15 cellular contexts compared by ENCODE assay signal in genomic region chr10:74587109-74587508, GRCh38.
DNase-seq lines count a peak whose midpoint lies in the region; FAIRE-seq and TF ChIP-seq lines count a peak whose summit lies in the region.
"Had no signal": no experiment of that assay in that cellular context is flagged by ENCODE, and none has a peak within 500 bp of the region (broad histone marks: within the 10 kb centered on the region; RNA-seq: fewer than 3 reads in every experiment).

No MANE protein-coding gene starts in this region.

- no peaks in the 10 kb centered on the region for H4K20me1 ChIP-seq in GM23248 (ENCODE audit: insufficient read depth)

- H3K9ac ChIP-seq in parathyroid adenoma: no peak overlapping the region
- H3K9ac ChIP-seq in GM23248: no peak overlapping the region

- H3K79me2 ChIP-seq in parathyroid adenoma: no peaks in the 10 kb centered on the region
- no peaks in the 10 kb centered on the region for H3K79me2 ChIP-seq in GM23248 (ENCODE audit: insufficient read depth)

- H3K4me3 ChIP-seq in parathyroid adenoma (ENCODE audit: low read depth, low read length) (no peak overlapping the region), GM23248 (no peak overlapping the region)
- H3K4me3 ChIP-seq: esophagus squamous epithelium, left lung, testis had no signal

- no peaks in the 10 kb centered on the region for H3K36me3 ChIP-seq in parathyroid adenoma (ENCODE audit: control insufficient read depth, insufficient read depth, low read length)
- H3K36me3 ChIP-seq in GM23248 (ENCODE audit: low read depth): no peaks in the 10 kb centered on the region
- H3K36me3 ChIP-seq: esophagus squamous epithelium, left lung had no signal

- no peaks in the 10 kb centered on the region for H3K9me2 ChIP-seq in GM23248 (ENCODE audit: insufficient read depth)

- H3K9me3 ChIP-seq in parathyroid adenoma (ENCODE audit: control insufficient read depth, low read length): no peaks in the 10 kb centered on the region
- no peaks in the 10 kb centered on the region for H3K9me3 ChIP-seq in GM23248 (ENCODE audit: low read depth)
- H3K9me3 ChIP-seq: esophagus squamous epithelium, left lung, testis had no signal

- peaks cover 11% of the 10 kb centered on the region for H3F3A ChIP-seq in GM23248 (ENCODE audit: insufficient read depth)

- H3K27ac ChIP-seq in parathyroid adenoma (peak overlapping the region; percentile 48), GM23248 (no peak overlapping the region)
- H3K27ac ChIP-seq: testis had no signal

- peaks cover 45% of the 10 kb centered on the region for H3K4me1 Mint-ChIP-seq in activated CD4-positive, alpha-beta T cell treated with anti-CD3 and anti-CD28 coated beads, Interleukin-2, amount 10 ng/mL, durations not matched to agents 24 days and 14 days
- peaks cover 83% of the 10 kb centered on the region for H3K4me1 Mint-ChIP-seq in brain

- no peak overlapping the region for H3K4me2 ChIP-seq in parathyroid adenoma (ENCODE audit: low read length)
- H3K4me2 ChIP-seq in GM23248 (ENCODE audit: unreplicated experiment): no peak overlapping the region

- no peak for DNase-seq in activated CD4-positive, alpha-beta T cell treated with anti-CD3 and anti-CD28 coated beads, Interleukin-2, amount 10 ng/mL, durations not matched to agents 24 days and 14 days
- DNase-seq in activated CD4-positive, alpha-beta T cell treated with anti-CD3 and anti-CD28 coated beads, Interleukin-2, amount 50 U/mL, for 4 hours: no peak
- no peak for DNase-seq in GM19239 (ENCODE audit: insufficient read length, low spot score)
- DNase-seq in NCI-H2196 (lab: John Stamatoyannopoulos, UW; ENCODE audit: unreplicated experiment): no peak
- DNase-seq in NCI-H187 treated with DMSO at 0.1 percent for 48 hours (lab: John Stamatoyannopoulos, UW): no peak
- DNase-seq in GM23248: no peak
- DNase-seq: esophagus squamous epithelium; hypothalamus; left lung; nucleus accumbens; PC-3; stimulated activated CD4-positive, alpha-beta T cell treated with anti-CD3 and anti-CD28 coated beads, Interleukin-12 subunit alpha, Interleukin-12 subunit beta, amount 100 ng/mL, for 4 hours; testis had no signal

- no peak for TF ChIP-seq CTCF in brain (conservative IDR thresholded peaks at IDR 0.05)
- no peak for TF ChIP-seq CTCF in parathyroid adenoma (IDR thresholded peaks at IDR 0.05)

- no peaks in the 10 kb centered on the region for H3K9me3 Mint-ChIP-seq in activated CD4-positive, alpha-beta T cell treated with anti-CD3 and anti-CD28 coated beads, Interleukin-2, amount 10 ng/mL, durations not matched to agents 24 days and 14 days
- no peaks in the 10 kb centered on the region for H3K9me3 Mint-ChIP-seq in brain

- FAIRE-seq in GM19239 (lab: Jason Lieb, UNC): peak; percentile 84

- no peaks in the 10 kb centered on the region for H3K27me3 Mint-ChIP-seq in activated CD4-positive, alpha-beta T cell treated with anti-CD3 and anti-CD28 coated beads, Interleukin-2, amount 10 ng/mL, durations not matched to agents 24 days and 14 days
- no peaks in the 10 kb centered on the region for H3K27me3 Mint-ChIP-seq in brain

- H3K4me3 Mint-ChIP-seq in activated CD4-positive, alpha-beta T cell treated with anti-CD3 and anti-CD28 coated beads, Interleukin-2, amount 10 ng/mL, durations not matched to agents 24 days and 14 days: peak overlapping the region; percentile 53
- H3K4me3 Mint-ChIP-seq in brain: peak overlapping the region in 1 of 5 experiments; percentile 24

- H3K4me1 ChIP-seq in parathyroid adenoma (peaks cover 32% of the 10 kb centered on the region), GM23248 (ENCODE audit: insufficient read depth) (peaks cover 27% of the 10 kb centered on the region)

- WGBS in GM23248 (ENCODE audit: low coverage in 1 of 2, low lambda C conversion rate in 2 of 2, missing lambda C conversion rate in 2 of 2), 2 experiments: 96 to 98% methylated on average over 2 of the region's 2 CpGs

- H3K27me3 ChIP-seq in parathyroid adenoma (ENCODE audit: control insufficient read depth, insufficient read depth, low read length): no peaks in the 10 kb centered on the region
- H3K27me3 ChIP-seq in GM23248 (replicated peaks; ENCODE audit: insufficient read depth): no peaks in the 10 kb centered on the region
- H3K27me3 ChIP-seq: esophagus squamous epithelium, left lung, testis had no signal

- peak overlapping the region; percentile 87 for H3K27ac Mint-ChIP-seq in activated CD4-positive, alpha-beta T cell treated with anti-CD3 and anti-CD28 coated beads, Interleukin-2, amount 10 ng/mL, durations not matched to agents 24 days and 14 days
- H3K27ac Mint-ChIP-seq in brain: peak overlapping the region; percentile 64 to 95 (median 91)

- in situ Hi-C loops in GM23248 (cut with MboI): no loop called here

- H3K36me3 Mint-ChIP-seq in activated CD4-positive, alpha-beta T cell treated with anti-CD3 and anti-CD28 coated beads, Interleukin-2, amount 10 ng/mL, durations not matched to agents 24 days and 14 days (ENCODE audit: low read depth): peaks cover 10% of the 10 kb centered on the region
- no peaks in the 10 kb centered on the region for H3K36me3 Mint-ChIP-seq in brain

- intact Hi-C loops in activated CD4-positive, alpha-beta T cell treated with anti-CD3 and anti-CD28 coated beads, Interleukin-2, amount 10 ng/mL, durations not matched to agents 24 days and 14 days (cut with micrococcal nuclease): loop anchor here (5.0 to 10.0 kb wide), 5 partner anchors 222 to 525 kb away; partner anchors contain the start of gene SAMD8

- H2AFZ ChIP-seq in parathyroid adenoma (peak overlapping the region; percentile 3), GM23248 (no peak overlapping the region)
